In the genomic region with DNA sequence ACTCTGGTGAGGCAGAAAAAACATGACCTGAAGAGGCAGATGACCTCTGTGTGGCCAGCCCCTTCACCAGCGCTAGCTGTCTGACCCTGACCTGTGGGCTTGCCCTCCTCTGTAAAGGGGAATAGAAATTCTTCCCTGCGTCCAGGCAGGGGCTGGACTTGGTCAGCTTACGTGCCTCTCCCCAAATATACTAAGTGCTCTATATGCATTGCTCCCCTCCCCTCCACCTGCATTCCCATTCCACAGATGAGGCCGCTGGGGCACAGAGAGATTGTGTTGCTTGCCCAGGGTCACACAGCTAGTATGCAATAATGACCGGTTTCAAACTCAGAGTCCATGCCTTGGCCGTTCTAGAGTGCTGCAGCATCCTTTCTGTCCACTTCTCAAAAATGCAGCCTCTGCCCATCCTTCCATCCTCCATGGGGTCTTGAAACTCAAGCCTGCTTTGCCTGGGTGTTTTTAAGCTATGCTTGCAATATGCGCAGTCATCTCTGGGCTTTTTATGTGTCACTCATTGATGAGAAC, we compare ENCODE assay signal across 20 cellular contexts.
A peak's percentile ranks its signal among the peaks of the same experiment; 100 is the strongest.
DNase-seq lines count a peak whose midpoint lies in the region; ATAC-seq and TF ChIP-seq lines count a peak whose summit lies in the region.
"Had no signal": no experiment of that assay in that cellular context is flagged by ENCODE, and none has a peak within 500 bp of the region (broad histone marks: within the 10 kb centered on the region; RNA-seq: fewer than 3 reads in every experiment).

No MANE protein-coding gene starts in this region.

- peaks cover 1% of the 10 kb centered on the region for H3K36me3 Mint-ChIP-seq in chondrocyte (ENCODE audit: low read depth)
- H3K36me3 Mint-ChIP-seq: CD8-positive, alpha-beta T cell had no signal

- no peak overlapping the region for H3K4me3 ChIP-seq in rectal smooth muscle tissue (ENCODE audit: low read length)
- H3K4me3 ChIP-seq: A549, GM12878, GM23338 had no signal

- H3K27ac Mint-ChIP-seq in chondrocyte (ENCODE audit: unreplicated experiment), result no peak overlapping the region
- H3K27ac Mint-ChIP-seq: CD8-positive, alpha-beta T cell; GM23338; IgD-negative memory B cell had no signal

- no peak overlapping the region for H3K9ac ChIP-seq in rectal smooth muscle tissue (ENCODE audit: low read length)

- H3K27ac ChIP-seq in rectal smooth muscle tissue (ENCODE audit: low read depth, low read length), result peak overlapping the region; percentile 30
- H3K27ac ChIP-seq: 22Rv1, A549 had no signal

- H3K4me1 Mint-ChIP-seq in chondrocyte (ENCODE audit: low read depth), result peaks cover 36% of the 10 kb centered on the region

- H3K27me3 Mint-ChIP-seq in chondrocyte (ENCODE audit: low read depth), result no peaks in the 10 kb centered on the region

- DNase-seq in activated effector memory CD4-positive, alpha-beta T cell treated with anti-CD3 and anti-CD28 coated beads, Interleukin-2, amount 50 U/mL, for 16 hours, result peak; percentile 45
- no peak for DNase-seq in activated effector memory CD4-positive, alpha-beta T cell treated with Interleukin-2 at 50 U/mL for 16 hours
- peak; percentile 71 for DNase-seq in mesenteric fat pad (ENCODE audit: low spot score)
- DNase-seq in chondrocyte (ENCODE audit: low spot score), result no peak
- DNase-seq: AML-193; Calu3; CD8-positive, alpha-beta T cell; DMS53; DND-41; EL; HCEC 1CT had no signal

- H3K9me3 Mint-ChIP-seq in chondrocyte (ENCODE audit: low read depth), result no peaks in the 10 kb centered on the region
- H3K9me3 Mint-ChIP-seq: CD8-positive, alpha-beta T cell; GM23338; IgD-negative memory B cell had no signal

- ATAC-seq in HG03175 (IDR thresholded peaks at IDR 0.05; ENCODE audit: unreplicated experiment), result no peak
- no peak for ATAC-seq in HG03039 (IDR thresholded peaks at IDR 0.05; ENCODE audit: unreplicated experiment)
- ATAC-seq: A549; CD8-positive, alpha-beta T cell; GM12878; GM23338; HepG2 had no signal

- H3K4me1 ChIP-seq in rectal smooth muscle tissue (ENCODE audit: control insufficient read depth, insufficient read depth, low read length), result peaks cover 26% of the 10 kb centered on the region
- H3K4me1 ChIP-seq: A549 had no signal

- H3K27me3 ChIP-seq in rectal smooth muscle tissue (ENCODE audit: control insufficient read depth, insufficient read depth, low read length), result no peaks in the 10 kb centered on the region

- H3K36me3 ChIP-seq in rectal smooth muscle tissue (ENCODE audit: control insufficient read depth, insufficient read depth, low read length), result no peaks in the 10 kb centered on the region

- no peak for TF ChIP-seq CTCF in chondrocyte (IDR thresholded peaks at IDR 0.05)

- H3K4me3 Mint-ChIP-seq in chondrocyte (ENCODE audit: unreplicated experiment), result no peak overlapping the region
- H3K4me3 Mint-ChIP-seq: CD8-positive, alpha-beta T cell; GM23338; IgD-negative memory B cell had no signal

Comparison
In these comparisons a context has a peak if more than half of its experiments do, and no peak if none do; other contexts are left out.
1. DNase-seq: peak in activated effector memory CD4-positive, alpha-beta T cell treated with anti-CD3 and anti-CD28 coated beads, Interleukin-2, amount 50 U/mL, for 16 hours (single experiment) and mesenteric fat pad (single experiment); none in activated effector memory CD4-positive, alpha-beta T cell treated with Interleukin-2 at 50 U/mL for 16 hours (single experiment) and chondrocyte (single experiment).